20 cellular contexts compared by ENCODE assay signal in the genomic region with DNA sequence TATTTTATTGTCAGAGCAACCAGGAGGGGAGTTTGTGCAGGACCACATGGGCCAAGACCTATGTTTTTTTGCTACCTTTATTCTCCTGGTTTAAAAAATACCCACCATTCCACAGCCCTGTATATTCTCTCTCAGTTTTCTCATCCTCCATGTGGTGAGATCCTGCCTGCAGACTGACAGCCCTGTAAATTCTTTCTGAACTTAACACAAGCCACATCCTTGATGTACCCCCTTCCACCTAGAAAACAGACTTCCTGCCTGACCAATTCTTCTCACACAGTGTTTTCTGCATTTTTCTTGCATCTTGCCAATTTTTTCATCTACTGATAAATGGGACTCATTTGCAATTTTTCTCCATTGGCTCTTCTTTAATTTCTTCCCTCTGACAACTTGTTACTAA.
DNase-seq lines count a peak whose midpoint lies in the region; FAIRE-seq and TF ChIP-seq lines count a peak whose summit lies in the region.
"Had no signal": no experiment of that assay in that cellular context is flagged by ENCODE, and none has a peak within 500 bp of the region (broad histone marks: within the 10 kb centered on the region; RNA-seq: fewer than 3 reads in every experiment).

No MANE protein-coding gene starts in this region.

- FAIRE-seq in GM19239 (lab: Jason Lieb, UNC) (no peak), D721Med (lab: Jason Lieb, UNC) (no peak)
- FAIRE-seq: A204.1, GM12878, GM12892, GM18507 had no signal

- in situ Hi-C loops in KBM-7 (cut with MboI; ENCODE audit: low pct_unique_long_range_greater_than_20kb, low sequenced_read_pairs), result no loop called here

- DNase-seq in HT1080 (ENCODE audit: low read depth) (peak; percentile 20), KBM-7 (peak; percentile 4), GM19239 (ENCODE audit: insufficient read length, low spot score) (no peak), midbrain (lab: John Stamatoyannopoulos, UW) (no peak), D721Med (ENCODE audit: insufficient read length, low spot score) (no peak)
- DNase-seq: 8988T; ACHN; BE2C; C1 segment of cervical spinal cord; CD4-positive, alpha-beta memory T cell; CD4-positive, CD25-positive, alpha-beta regulatory T cell; CD8-positive, alpha-beta memory T cell; COR-L47; DMS79 treated with DMSO at 0.1 percent for 48 hours; EL; GDM1 had no signal

- no peak for TF ChIP-seq CTCF in D721Med (IDR thresholded peaks at IDR 0.05; ENCODE audit: insufficient read depth, missing control alignments)

Comparison
In these comparisons a context has a peak if more than half of its experiments do, and no peak if none do; other contexts are left out.
1. DNase-seq: peak in HT1080 (single experiment) and KBM-7 (single experiment); none in GM19239 (single experiment), midbrain (single experiment) and D721Med (single experiment).